ENCODE assay signal across 1 cellular context in the genomic region with DNA sequence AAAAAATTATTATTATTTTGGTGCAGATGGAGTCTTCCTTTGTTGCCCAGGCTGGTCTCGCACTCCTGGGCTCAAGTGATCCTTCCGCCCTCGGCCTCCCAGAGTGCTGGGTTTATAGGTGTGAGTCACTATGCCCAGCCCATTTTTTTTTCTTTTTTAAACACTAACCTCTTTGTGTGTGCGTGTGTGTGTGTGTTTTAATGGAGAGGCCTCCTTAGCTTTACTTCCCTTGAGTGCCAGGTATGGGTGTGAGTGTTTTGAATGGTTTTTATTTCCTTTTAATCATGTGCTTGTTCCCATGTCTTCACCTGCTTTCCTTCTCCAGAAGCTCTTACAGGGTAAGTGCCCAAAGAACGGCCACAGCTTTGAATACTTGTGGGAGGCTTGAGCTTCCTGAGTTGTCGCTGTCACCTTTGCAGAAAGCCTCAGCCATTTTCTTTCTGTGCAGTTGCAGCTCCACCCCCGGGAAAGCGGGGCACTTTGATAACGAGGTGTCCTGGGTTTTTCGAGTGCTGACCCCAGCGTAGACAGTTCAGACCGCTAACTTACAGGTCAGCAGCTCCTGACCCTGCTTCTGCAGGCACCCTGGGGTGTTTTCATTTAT.
TF ChIP-seq lines count a peak whose summit lies in the region.

No MANE protein-coding gene starts in this region.

TF ChIP-seq in HepG2, 621 proteins besides CTCF, POLR2A, EP300 and RAD21 (continued from another document and continues in another):
- TF ChIP-seq ZNF234 (CRISPR knock-in tag; conservative IDR thresholded peaks at IDR 0.05): no peak
- TF ChIP-seq, protein P1, sequence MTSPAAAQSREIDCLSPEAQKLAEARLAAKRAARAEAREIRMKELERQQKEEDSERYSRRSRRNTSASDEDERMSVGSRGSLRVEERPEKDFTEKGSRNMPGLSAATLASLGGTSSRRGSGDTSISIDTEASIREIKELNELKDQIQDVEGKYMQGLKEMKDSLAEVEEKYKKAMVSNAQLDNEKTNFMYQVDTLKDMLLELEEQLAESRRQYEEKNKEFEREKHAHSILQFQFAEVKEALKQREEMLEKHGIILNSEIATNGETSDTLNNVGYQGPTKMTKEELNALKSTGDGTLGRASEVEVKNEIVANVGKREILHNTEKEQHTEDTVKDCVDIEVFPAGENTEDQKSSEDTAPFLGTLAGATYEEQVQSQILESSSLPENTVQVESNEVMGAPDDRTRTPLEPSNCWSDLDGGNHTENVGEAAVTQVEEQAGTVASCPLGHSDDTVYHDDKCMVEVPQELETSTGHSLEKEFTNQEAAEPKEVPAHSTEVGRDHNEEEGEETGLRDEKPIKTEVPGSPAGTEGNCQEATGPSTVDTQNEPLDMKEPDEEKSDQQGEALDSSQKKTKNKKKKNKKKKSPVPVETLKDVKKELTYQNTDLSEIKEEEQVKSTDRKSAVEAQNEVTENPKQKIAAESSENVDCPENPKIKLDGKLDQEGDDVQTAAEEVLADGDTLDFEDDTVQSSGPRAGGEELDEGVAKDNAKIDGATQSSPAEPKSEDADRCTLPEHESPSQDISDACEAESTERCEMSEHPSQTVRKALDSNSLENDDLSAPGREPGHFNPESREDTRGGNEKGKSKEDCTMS (CRISPR knock-in tag; conservative IDR thresholded peaks at IDR 0.05): no peak
- no peak for TF ChIP-seq NFIC (IDR thresholded peaks at IDR 0.05; ENCODE audit: low read length)
- TF ChIP-seq RARA (CRISPR knock-in tag; IDR thresholded peaks at IDR 0.05): peak; percentile 52
- TF ChIP-seq ZNF770 (CRISPR knock-in tag; IDR thresholded peaks at IDR 0.05): no peak
- no peak for TF ChIP-seq AGO2 (optimal IDR thresholded peaks at IDR 0.05; ENCODE audit: low read depth, low read length)
- no peak for TF ChIP-seq CREB1 (IDR thresholded peaks at IDR 0.05)
- TF ChIP-seq CREB1 (CRISPR knock-in tag; IDR thresholded peaks at IDR 0.05): peak; percentile 39; the same call in 1 of the 2 replicates
- no peak for TF ChIP-seq MIER2 (CRISPR knock-in tag; IDR thresholded peaks at IDR 0.05)
- 0 out of 2 replicates have a peak, but pooled peaks have one; percentile 35 for TF ChIP-seq NR2F2 (IDR thresholded peaks at IDR 0.05; ENCODE audit: borderline replicate concordance, low read depth)
- TF ChIP-seq GTF2F1 (IDR thresholded peaks at IDR 0.05; ENCODE audit: low read length): no peak
- no peak for TF ChIP-seq ZNF670 (CRISPR knock-in tag; IDR thresholded peaks at IDR 0.05; ENCODE audit: borderline replicate concordance)
- no peak for TF ChIP-seq GATA4 (IDR thresholded peaks at IDR 0.05; ENCODE audit: borderline replicate concordance, low read depth)
- TF ChIP-seq ZNF576 (CRISPR knock-in tag; IDR thresholded peaks at IDR 0.05): no peak
- no peak for TF ChIP-seq ATF7 (IDR thresholded peaks at IDR 0.05)
- TF ChIP-seq ATF7 (CRISPR knock-in tag; IDR thresholded peaks at IDR 0.05): no peak
- no peak for TF ChIP-seq ZNF598 (CRISPR knock-in tag; IDR thresholded peaks at IDR 0.05; ENCODE audit: borderline replicate concordance)
- peak; percentile 32; the same call in 1 of the 2 replicates for TF ChIP-seq HNF4A (CRISPR knock-in tag; IDR thresholded peaks at IDR 0.05)
- TF ChIP-seq ATF1 (CRISPR knock-in tag; IDR thresholded peaks at IDR 0.05): no peak
- no peak for TF ChIP-seq ZIK1 (CRISPR knock-in tag; IDR thresholded peaks at IDR 0.05; ENCODE audit: borderline replicate concordance, low read depth)
- TF ChIP-seq POLR2G (IDR thresholded peaks at IDR 0.05; ENCODE audit: low read depth, low read length): no peak
- TF ChIP-seq PHF21A (CRISPR knock-in tag; IDR thresholded peaks at IDR 0.05): 0 out of 2 replicates have a peak, but pooled peaks have one; percentile 30
- no peak for TF ChIP-seq ZNF557 (CRISPR knock-in tag; IDR thresholded peaks at IDR 0.05)
- no peak for TF ChIP-seq RORA (CRISPR knock-in tag; IDR thresholded peaks at IDR 0.05)
- TF ChIP-seq ZNF354B (CRISPR knock-in tag; IDR thresholded peaks at IDR 0.05): no peak
- TF ChIP-seq POLR2AphosphoS5 (IDR thresholded peaks at IDR 0.05; ENCODE audit: low read depth, low read length): no peak
- no peak for TF ChIP-seq KDM1A (CRISPR knock-in tag; IDR thresholded peaks at IDR 0.05)
- no peak for TF ChIP-seq ZSCAN22 (CRISPR knock-in tag; IDR thresholded peaks at IDR 0.05)
- TF ChIP-seq BORCS8-MEF2B (CRISPR knock-in tag; IDR thresholded peaks at IDR 0.05): no peak
- TF ChIP-seq BHLHE40 (IDR thresholded peaks at IDR 0.05; ENCODE audit: low read length): no peak
- no peak for TF ChIP-seq ZNF451 (CRISPR knock-in tag; IDR thresholded peaks at IDR 0.05)
- TF ChIP-seq CENPX (CRISPR knock-in tag; IDR thresholded peaks at IDR 0.05): no peak
- TF ChIP-seq MEIS1 (CRISPR knock-in tag; IDR thresholded peaks at IDR 0.05; ENCODE audit: borderline replicate concordance): no peak
- no peak for TF ChIP-seq FOXM1 (CRISPR knock-in tag; IDR thresholded peaks at IDR 0.05)
- no peak for TF ChIP-seq HDAC2 (CRISPR knock-in tag; IDR thresholded peaks at IDR 0.05)
- TF ChIP-seq RXRA (CRISPR knock-in tag; IDR thresholded peaks at IDR 0.05): peak; percentile 37; the same call in 1 of the 2 replicates
- no peak for TF ChIP-seq ZNF775 (CRISPR knock-in tag; IDR thresholded peaks at IDR 0.05; ENCODE audit: borderline replicate concordance)
- TF ChIP-seq ZBTB7A (CRISPR knock-in tag; IDR thresholded peaks at IDR 0.05): no peak
- no peak for TF ChIP-seq MZF1 (CRISPR knock-in tag; IDR thresholded peaks at IDR 0.05; ENCODE audit: borderline replicate concordance)
- TF ChIP-seq PLRG1 (conservative IDR thresholded peaks at IDR 0.05): no peak
- no peak for TF ChIP-seq ZNF251 (CRISPR knock-in tag; IDR thresholded peaks at IDR 0.05)
- no peak for TF ChIP-seq ZNF142 (CRISPR knock-in tag; IDR thresholded peaks at IDR 0.05)
- TF ChIP-seq ZNF432 (CRISPR knock-in tag; IDR thresholded peaks at IDR 0.05; ENCODE audit: borderline replicate concordance): no peak
- no peak for TF ChIP-seq DMAP1 (CRISPR knock-in tag; IDR thresholded peaks at IDR 0.05)
- TF ChIP-seq ZNF143 (CRISPR knock-in tag; IDR thresholded peaks at IDR 0.05): no peak
- no peak for TF ChIP-seq ZNF619 (CRISPR knock-in tag; IDR thresholded peaks at IDR 0.05)
- TF ChIP-seq MLLT10 (CRISPR knock-in tag; IDR thresholded peaks at IDR 0.05): no peak
- no peak for TF ChIP-seq PLSCR1 (CRISPR knock-in tag; IDR thresholded peaks at IDR 0.05; ENCODE audit: borderline replicate concordance)
- TF ChIP-seq YY1 (IDR thresholded peaks at IDR 0.05; ENCODE audit: insufficient read depth, insufficient replicate concordance, low read depth, low read length): no peak
- peak; percentile 57 for TF ChIP-seq XRCC5 (optimal IDR thresholded peaks at IDR 0.05; ENCODE audit: low read length)
- no peak for TF ChIP-seq EZH2 (conservative IDR thresholded peaks at IDR 0.05; ENCODE audit: low read depth, low read length)
- TF ChIP-seq PREB (CRISPR knock-in tag; IDR thresholded peaks at IDR 0.05): no peak
- TF ChIP-seq, protein P2, sequence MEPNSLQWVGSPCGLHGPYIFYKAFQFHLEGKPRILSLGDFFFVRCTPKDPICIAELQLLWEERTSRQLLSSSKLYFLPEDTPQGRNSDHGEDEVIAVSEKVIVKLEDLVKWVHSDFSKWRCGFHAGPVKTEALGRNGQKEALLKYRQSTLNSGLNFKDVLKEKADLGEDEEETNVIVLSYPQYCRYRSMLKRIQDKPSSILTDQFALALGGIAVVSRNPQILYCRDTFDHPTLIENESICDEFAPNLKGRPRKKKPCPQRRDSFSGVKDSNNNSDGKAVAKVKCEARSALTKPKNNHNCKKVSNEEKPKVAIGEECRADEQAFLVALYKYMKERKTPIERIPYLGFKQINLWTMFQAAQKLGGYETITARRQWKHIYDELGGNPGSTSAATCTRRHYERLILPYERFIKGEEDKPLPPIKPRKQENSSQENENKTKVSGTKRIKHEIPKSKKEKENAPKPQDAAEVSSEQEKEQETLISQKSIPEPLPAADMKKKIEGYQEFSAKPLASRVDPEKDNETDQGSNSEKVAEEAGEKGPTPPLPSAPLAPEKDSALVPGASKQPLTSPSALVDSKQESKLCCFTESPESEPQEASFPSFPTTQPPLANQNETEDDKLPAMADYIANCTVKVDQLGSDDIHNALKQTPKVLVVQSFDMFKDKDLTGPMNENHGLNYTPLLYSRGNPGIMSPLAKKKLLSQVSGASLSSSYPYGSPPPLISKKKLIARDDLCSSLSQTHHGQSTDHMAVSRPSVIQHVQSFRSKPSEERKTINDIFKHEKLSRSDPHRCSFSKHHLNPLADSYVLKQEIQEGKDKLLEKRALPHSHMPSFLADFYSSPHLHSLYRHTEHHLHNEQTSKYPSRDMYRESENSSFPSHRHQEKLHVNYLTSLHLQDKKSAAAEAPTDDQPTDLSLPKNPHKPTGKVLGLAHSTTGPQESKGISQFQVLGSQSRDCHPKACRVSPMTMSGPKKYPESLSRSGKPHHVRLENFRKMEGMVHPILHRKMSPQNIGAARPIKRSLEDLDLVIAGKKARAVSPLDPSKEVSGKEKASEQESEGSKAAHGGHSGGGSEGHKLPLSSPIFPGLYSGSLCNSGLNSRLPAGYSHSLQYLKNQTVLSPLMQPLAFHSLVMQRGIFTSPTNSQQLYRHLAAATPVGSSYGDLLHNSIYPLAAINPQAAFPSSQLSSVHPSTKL (CRISPR knock-in tag; IDR thresholded peaks at IDR 0.05): no peak
